ENCODE assay signal across 14 cellular contexts in the genomic region with DNA sequence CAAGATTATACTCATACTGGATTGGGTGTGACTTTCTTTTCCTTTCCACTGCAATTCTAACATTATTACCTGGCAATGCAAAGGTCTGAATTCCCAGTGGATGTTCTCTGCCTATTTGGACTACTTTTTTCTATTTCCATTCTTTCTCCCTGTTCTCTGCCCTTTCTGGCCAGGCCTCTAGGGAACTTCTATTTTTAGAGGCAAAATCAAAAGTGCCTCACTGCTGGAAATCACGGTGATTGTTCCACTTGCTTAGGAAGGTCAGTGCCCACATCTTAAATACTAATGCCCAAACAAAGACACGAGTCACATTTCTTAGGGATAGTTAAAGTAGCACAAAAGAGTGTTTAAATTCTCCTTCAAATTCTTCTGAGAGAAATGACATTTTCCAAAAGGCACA. TPM values are rescaled to one million over a fixed set of nuclear protein-coding genes. Genes with fewer than 3 reads are reported as not detected.
"Had no signal": no experiment of that assay in that cellular context is flagged by ENCODE, and none has a peak within 500 bp of the region (broad histone marks: within the 10 kb centered on the region; RNA-seq: fewer than 3 reads in every experiment).

No MANE protein-coding gene starts in this region.

- H3K4me1 Mint-ChIP-seq: activated naive CD4-positive, alpha-beta T cell treated with anti-CD3 and anti-CD28 coated beads, Interleukin-2, amount 10 ng/mL, durations not matched to agents 7 days and 5 days had no signal

- H3K36me3 Mint-ChIP-seq: activated naive CD4-positive, alpha-beta T cell treated with anti-CD3 and anti-CD28 coated beads, Interleukin-2, amount 10 ng/mL, durations not matched to agents 7 days and 5 days had no signal

- H3K9ac ChIP-seq: SK-N-SH had no signal

- H3K9me3 ChIP-seq: body of pancreas, heart left ventricle, left lung, SK-N-SH had no signal

- H3K27ac ChIP-seq: body of pancreas, left lung had no signal

- H3K4me1 ChIP-seq: body of pancreas, left lung had no signal

- H3K36me3 ChIP-seq: heart left ventricle, left lung had no signal

- H3K27me3 Mint-ChIP-seq: activated naive CD4-positive, alpha-beta T cell treated with anti-CD3 and anti-CD28 coated beads, Interleukin-2, amount 10 ng/mL, durations not matched to agents 7 days and 5 days had no signal

- H3K27me3 ChIP-seq: body of pancreas, dorsolateral prefrontal cortex, heart left ventricle, left lung had no signal

- H3K9me3 Mint-ChIP-seq: activated naive CD4-positive, alpha-beta T cell treated with anti-CD3 and anti-CD28 coated beads, Interleukin-2, amount 10 ng/mL, durations not matched to agents 7 days and 5 days had no signal

- H3K4me3 ChIP-seq: body of pancreas, dorsolateral prefrontal cortex, heart left ventricle, left lung had no signal

- H3K4me3 Mint-ChIP-seq: activated naive CD4-positive, alpha-beta T cell treated with anti-CD3 and anti-CD28 coated beads, Interleukin-2, amount 10 ng/mL, durations not matched to agents 7 days and 5 days had no signal

- H3K27ac Mint-ChIP-seq: activated naive CD4-positive, alpha-beta T cell treated with anti-CD3 and anti-CD28 coated beads, Interleukin-2, amount 10 ng/mL, durations not matched to agents 7 days and 5 days had no signal

- ATAC-seq: body of pancreas, left lung had no signal

- DNase-seq: activated CD4-positive, alpha-beta T cell treated with anti-CD3 and anti-CD28 coated beads for 48 hours; activated naive CD4-positive, alpha-beta T cell treated with anti-CD3 and anti-CD28 coated beads, Interleukin-2, amount 10 ng/mL, durations not matched to agents 7 days and 5 days; body of pancreas; dorsolateral prefrontal cortex; foreskin melanocyte; heart left ventricle; left lung; occipital lobe; SK-N-SH; T-helper 1 cell; trophoblast cell had no signal

RNA-seq across cellular contexts. Expression of gene ST6GAL2, which starts 34.9 kb away (rescaled TPM):
- total RNA-seq: endothelial cell of umbilical vein, myocyte, pulmonary artery endothelial cell had no signal
